Comparison of ENCODE assay signal across 12 cellular contexts in the genomic region with DNA sequence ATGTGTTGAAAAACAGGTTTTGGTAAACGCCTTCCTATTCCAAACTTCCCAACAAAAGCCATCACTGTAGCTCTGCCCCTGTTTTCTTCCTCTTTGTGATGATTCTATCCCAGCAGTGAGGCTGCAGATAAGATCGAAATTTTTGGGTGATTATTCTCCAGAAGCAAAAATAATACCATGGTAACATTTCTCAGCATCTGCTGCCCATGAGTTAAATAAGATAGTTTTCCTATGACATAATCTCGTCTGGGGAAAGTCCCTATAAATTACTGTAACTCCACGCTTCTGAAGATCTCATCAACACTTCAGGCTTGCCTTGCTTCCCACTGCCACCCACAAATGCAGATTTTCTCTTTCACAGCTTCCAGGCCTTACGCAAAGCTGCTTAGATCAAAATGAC. TPM values are rescaled to one million over a fixed set of nuclear protein-coding genes. Genes with fewer than 3 reads are reported as not detected.
DNase-seq lines count a peak whose midpoint lies in the region; ATAC-seq and TF ChIP-seq lines count a peak whose summit lies in the region.
"Had no signal": no experiment of that assay in that cellular context is flagged by ENCODE, and none has a peak within 500 bp of the region (broad histone marks: within the 10 kb centered on the region; RNA-seq: fewer than 3 reads in every experiment).

No MANE protein-coding gene starts in this region.

- peak in 1 of 2 donors; percentile 73 for ATAC-seq in natural killer cell treated with Interleukin-12 subunit alpha and Interleukin-12 subunit beta and Interleukin-15 and Interleukin-18, amount 100 ng/mL, for 72 hours
- ATAC-seq: naive thymus-derived CD4-positive, alpha-beta T cell had no signal

- peak overlapping the region; percentile 51 to 82 for H3K27ac Mint-ChIP-seq in natural killer cell treated with Interleukin-12 subunit alpha and Interleukin-12 subunit beta and Interleukin-15 and Interleukin-18, amount 100 ng/mL, for 72 hours
- no peak overlapping the region for H3K27ac Mint-ChIP-seq in CD14-positive monocyte
- H3K27ac Mint-ChIP-seq: naive thymus-derived CD4-positive, alpha-beta T cell had no signal

- TF ChIP-seq CTCF in choroid plexus epithelial cell (conservative IDR thresholded peaks at IDR 0.05; ENCODE audit: low read depth, low read length), result no peak
- no peak for TF ChIP-seq CTCF in CD14-positive monocyte (IDR thresholded peaks at IDR 0.05)

- H3K4me1 Mint-ChIP-seq in natural killer cell treated with Interleukin-12 subunit alpha and Interleukin-12 subunit beta and Interleukin-15 and Interleukin-18, amount 100 ng/mL, for 72 hours (ENCODE audit: low read depth in 2 of 2), result peaks cover 7 to 18% of the 10 kb centered on the region in 2 donors
- no peaks in the 10 kb centered on the region for H3K4me1 Mint-ChIP-seq in CD14-positive monocyte

- H3K4me3 ChIP-seq in choroid plexus epithelial cell (ENCODE audit: low read depth, low read length), result no peak overlapping the region
- H3K4me3 ChIP-seq: tibial nerve had no signal

- intact Hi-C loops in CD14-positive monocyte (cut with micrococcal nuclease), result no loop called here

- H3K9me3 Mint-ChIP-seq in natural killer cell treated with Interleukin-12 subunit alpha and Interleukin-12 subunit beta and Interleukin-15 and Interleukin-18, amount 100 ng/mL, for 72 hours, result peaks cover 3% of the 10 kb centered on the region
- H3K9me3 Mint-ChIP-seq in CD14-positive monocyte, result peaks cover 0 to 3% (median 0%) of the 10 kb centered on the region in 7 donors

- peaks cover 4% of the 10 kb centered on the region for H3K36me3 Mint-ChIP-seq in natural killer cell treated with Interleukin-12 subunit alpha and Interleukin-12 subunit beta and Interleukin-15 and Interleukin-18, amount 100 ng/mL, for 72 hours
- H3K36me3 Mint-ChIP-seq in CD14-positive monocyte, result no peaks in the 10 kb centered on the region
- H3K36me3 Mint-ChIP-seq: naive thymus-derived CD4-positive, alpha-beta T cell had no signal

- H3K27me3 Mint-ChIP-seq in natural killer cell treated with Interleukin-12 subunit alpha and Interleukin-12 subunit beta and Interleukin-15 and Interleukin-18, amount 100 ng/mL, for 72 hours, result no peaks in the 10 kb centered on the region
- no peaks in the 10 kb centered on the region for H3K27me3 Mint-ChIP-seq in CD14-positive monocyte (ENCODE audit: low read depth in 3 of 3)

- peak; percentile 80 for DNase-seq in Caki2 (ENCODE audit: low read depth)
- DNase-seq in LHCN-M2 (ENCODE audit: low read depth), result peak; percentile 53
- DNase-seq in choroid plexus epithelial cell (ENCODE audit: low read depth), result peak; percentile 89
- DNase-seq in natural killer cell treated with Interleukin-12 subunit alpha and Interleukin-12 subunit beta and Interleukin-15 and Interleukin-18, amount 100 ng/mL, for 72 hours (ENCODE audit: low spot score), result peak; percentile 66
- DNase-seq in SKM-1 treated with dmso at 0.1 percent for 144 hours (lab: John Stamatoyannopoulos, UW; ENCODE audit: unreplicated experiment), result no peak
- DNase-seq in stimulated activated CD4-positive, alpha-beta T cell treated with anti-CD3 and anti-CD28 coated beads, Interleukin-4, amount 100 ng/mL, for 24 hours, result no peak
- DNase-seq in CD14-positive monocyte (ENCODE audit: low spot score), result no peak
- DNase-seq in stimulated activated CD4-positive, alpha-beta T cell treated with anti-CD3 and anti-CD28 coated beads, Interleukin-2, amount 100 ng/mL, for 24 hours, result no peak
- DNase-seq: DMS153; naive thymus-derived CD4-positive, alpha-beta T cell; NCI-H345 had no signal

- H3K4me3 Mint-ChIP-seq in natural killer cell treated with Interleukin-12 subunit alpha and Interleukin-12 subunit beta and Interleukin-15 and Interleukin-18, amount 100 ng/mL, for 72 hours, result peak overlapping the region; percentile 66
- no peak overlapping the region for H3K4me3 Mint-ChIP-seq in CD14-positive monocyte
- H3K4me3 Mint-ChIP-seq: naive thymus-derived CD4-positive, alpha-beta T cell had no signal

- in situ Hi-C loops in Caki2 (cut with HindIII; ENCODE audit: low pct_unique_long_range_greater_than_20kb, low sequenced_read_pairs), result no loop called here

RNA-seq across cellular contexts. Expression of a gene that starts 24.5 kb away (rescaled TPM):
- 2.8 and 3.2 TPM in 2 replicates for total RNA-seq in Caki2 (2014; rRNA removed; shearing (Covaris generic); ENCODE audit: low replicate concordance)
- 0.40 and 1.2 TPM in 2 replicates for total RNA-seq in LHCN-M2 (2014; rRNA removed)
- polyA plus RNA-seq in LHCN-M2 (2012), result 2.9 TPM
- total RNA-seq in natural killer cell treated with Interleukin-12 subunit alpha and Interleukin-12 subunit beta and Interleukin-15 and Interleukin-18, amount 100 ng/mL, for 72 hours, result under 1 TPM; 0.31 to 0.52 TPM
- polyA plus RNA-seq in CD14-positive monocyte, result not detected
- polyA plus RNA-seq: naive thymus-derived CD4-positive, alpha-beta T cell had no signal

Comparison
In these comparisons a context has a peak if more than half of its experiments do, and no peak if none do; other contexts are left out.
1. DNase-seq: peak in Caki2 (single experiment), LHCN-M2 (single experiment), choroid plexus epithelial cell (single experiment) and natural killer cell treated with Interleukin-12 subunit alpha and Interleukin-12 subunit beta and Interleukin-15 and Interleukin-18, amount 100 ng/mL, for 72 hours (single experiment); none in SKM-1 treated with dmso at 0.1 percent for 144 hours (single experiment), stimulated activated CD4-positive, alpha-beta T cell treated with anti-CD3 and anti-CD28 coated beads, Interleukin-4, amount 100 ng/mL, for 24 hours (single experiment), CD14-positive monocyte (single experiment) and stimulated activated CD4-positive, alpha-beta T cell treated with anti-CD3 and anti-CD28 coated beads, Interleukin-2, amount 100 ng/mL, for 24 hours (0 of 2).
2. H3K27ac Mint-ChIP-seq: peak in natural killer cell treated with Interleukin-12 subunit alpha and Interleukin-12 subunit beta and Interleukin-15 and Interleukin-18, amount 100 ng/mL, for 72 hours (2 of 2); none in CD14-positive monocyte (0 of 7).